Comparison of ENCODE assay signal across 17 cellular contexts in genomic region chr7:34191041-34191440, GRCh38.
DNase-seq lines count a peak whose midpoint lies in the region; ATAC-seq and TF ChIP-seq lines count a peak whose summit lies in the region.
"Had no signal": no experiment of that assay in that cellular context is flagged by ENCODE, and none has a peak within 500 bp of the region (broad histone marks: within the 10 kb centered on the region; RNA-seq: fewer than 3 reads in every experiment).

No MANE protein-coding gene starts in this region.

- intact Hi-C loops in gastrocnemius medialis (cut with DNase I; ENCODE audit: low total_unique reads): loop anchor here (10.0 kb wide), 1 partner anchor 226 kb away; no protein-coding TSS in a partner anchor
- intact Hi-C loops in lower lobe of right lung (cut with DNase I): no loop called here

- H3K79me2 ChIP-seq in neural progenitor cell (ENCODE audit: low read depth): no peaks in the 10 kb centered on the region

- H3K4me1 ChIP-seq in neural progenitor cell (peaks cover 40% of the 10 kb centered on the region), gastrocnemius medialis (peaks cover 8 to 24% of the 10 kb centered on the region in 2 donors), BE2C (no peaks in the 10 kb centered on the region), lower lobe of right lung (no peaks in the 10 kb centered on the region)
- H3K4me1 ChIP-seq: Caco-2 had no signal

- H3K36me3 ChIP-seq in neural progenitor cell (no peaks in the 10 kb centered on the region), gastrocnemius medialis (no peaks in the 10 kb centered on the region), BE2C (no peaks in the 10 kb centered on the region), lower lobe of right lung (no peaks in the 10 kb centered on the region)
- H3K36me3 ChIP-seq: BLaER1 had no signal

- H3K9me3 ChIP-seq in neural progenitor cell (ENCODE audit: low read depth) (no peaks in the 10 kb centered on the region), gastrocnemius medialis (no peaks in the 10 kb centered on the region), BE2C (no peaks in the 10 kb centered on the region; the same call in 1 of the 2 replicates), lower lobe of right lung (no peaks in the 10 kb centered on the region)
- H3K9me3 ChIP-seq: BLaER1, Caco-2 had no signal

- H3K27ac ChIP-seq in neural progenitor cell: no peak overlapping the region
- peak overlapping the region; percentile 66 to 89 (median 76) for H3K27ac ChIP-seq in gastrocnemius medialis
- H3K27ac ChIP-seq in lower lobe of right lung: no peak overlapping the region
- H3K27ac ChIP-seq: BLaER1 had no signal

- peak; percentile 13 to 16 for ATAC-seq in gastrocnemius medialis
- no peak for ATAC-seq in lower lobe of right lung
- ATAC-seq: CD8-positive, alpha-beta T cell; GM12878; GM23338; HCT116 had no signal

- H3K27me3 Mint-ChIP-seq in neural progenitor cell (ENCODE audit: insufficient read depth, low read depth): peaks cover 5% of the 10 kb centered on the region
- H3K27me3 Mint-ChIP-seq: CD4-positive, CD25-positive, alpha-beta regulatory T cell had no signal

- in situ Hi-C loops in gastrocnemius medialis (cut with MboI; ENCODE audit: low sequenced_read_pairs in 4 of 4): no loop called here

- H3K27me3 ChIP-seq in neural progenitor cell (no peaks in the 10 kb centered on the region), gastrocnemius medialis (no peaks in the 10 kb centered on the region), BE2C (no peaks in the 10 kb centered on the region), lower lobe of right lung (ENCODE audit: low read depth) (no peaks in the 10 kb centered on the region)
- H3K27me3 ChIP-seq: BLaER1 had no signal

- no peak overlapping the region for H3K4me3 ChIP-seq in neural progenitor cell
- H3K4me3 ChIP-seq in gastrocnemius medialis: no peak overlapping the region
- no peak overlapping the region for H3K4me3 ChIP-seq in BE2C (ENCODE audit: low read depth, low read length)
- H3K4me3 ChIP-seq in lower lobe of right lung: no peak overlapping the region
- H3K4me3 ChIP-seq: BLaER1, GM12878, GM23338 had no signal

- no peaks in the 10 kb centered on the region for H3K9me3 Mint-ChIP-seq in neural progenitor cell
- H3K9me3 Mint-ChIP-seq: CD8-positive, alpha-beta T cell; GM23338; H9 had no signal

- H3K4me3 Mint-ChIP-seq in neural progenitor cell: no peak overlapping the region
- H3K4me3 Mint-ChIP-seq: CD4-positive, CD25-positive, alpha-beta regulatory T cell; CD8-positive, alpha-beta T cell; GM23338; H9 had no signal

- no peak for TF ChIP-seq CTCF in neural progenitor cell (IDR thresholded peaks at IDR 0.05)
- no peak for TF ChIP-seq CTCF in gastrocnemius medialis (IDR thresholded peaks at IDR 0.05 in 4 of 5, conservative IDR thresholded peaks at IDR 0.05 in 1 of 5)
- no peak for TF ChIP-seq CTCF in BE2C (IDR thresholded peaks at IDR 0.05; ENCODE audit: low read depth, low read length)
- TF ChIP-seq CTCF in lower lobe of right lung (IDR thresholded peaks at IDR 0.05): no peak

- no peak overlapping the region for H2AFZ ChIP-seq in neural progenitor cell (replicated peaks)
- H2AFZ ChIP-seq: GM23338 had no signal

- TF ChIP-seq POLR2A in gastrocnemius medialis (IDR thresholded peaks at IDR 0.05): no peak

- H4K20me1 ChIP-seq in neural progenitor cell (ENCODE audit: low read depth): no peaks in the 10 kb centered on the region
- H4K20me1 ChIP-seq: BLaER1 had no signal

- H3K4me2 ChIP-seq in neural progenitor cell: peak overlapping the region; percentile 46
- H3K4me2 ChIP-seq: BLaER1, GM23338 had no signal

- H3K4me1 Mint-ChIP-seq in neural progenitor cell: peaks cover 42% of the 10 kb centered on the region
- H3K4me1 Mint-ChIP-seq: CD4-positive, CD25-positive, alpha-beta regulatory T cell; GM23338 had no signal

- H3F3A ChIP-seq in neural progenitor cell (ENCODE audit: low read depth): peaks cover 18% of the 10 kb centered on the region

- DNase-seq in astrocyte of the hippocampus (ENCODE audit: low read depth, low spot score) (peak; percentile 19), neural progenitor cell (ENCODE audit: low spot score) (no peak), gastrocnemius medialis (peak in 1 of 2 donors; percentile 40), BE2C (no peak), lower lobe of right lung (no peak), NCI-H748 treated with DMSO at 0.1 percent for 48 hours (lab: John Stamatoyannopoulos, UW) (no peak)
- DNase-seq: Caco-2; CD4-positive, CD25-positive, alpha-beta regulatory T cell; CD8-positive, alpha-beta T cell; DMS153; DND-41; GDM1; H9 had no signal

- H3K36me3 Mint-ChIP-seq in neural progenitor cell: no peaks in the 10 kb centered on the region
- H3K36me3 Mint-ChIP-seq: CD4-positive, CD25-positive, alpha-beta regulatory T cell; CD8-positive, alpha-beta T cell had no signal

- H3K27ac Mint-ChIP-seq in neural progenitor cell: no peak overlapping the region
- H3K27ac Mint-ChIP-seq: CD4-positive, CD25-positive, alpha-beta regulatory T cell; CD8-positive, alpha-beta T cell; GM23338; H9 had no signal

- H3K9ac ChIP-seq in neural progenitor cell: no peak overlapping the region
- H3K9ac ChIP-seq: BLaER1 had no signal

Comparison
In these comparisons a context has a peak if more than half of its experiments do, and no peak if none do; other contexts are left out.
1. H3K27ac ChIP-seq: peak in gastrocnemius medialis (4 of 4); none in neural progenitor cell (single experiment) and lower lobe of right lung (single experiment).
2. ATAC-seq: peak in gastrocnemius medialis (2 of 2); none in lower lobe of right lung (0 of 2).